ENCODE assay signal across 10 cellular contexts in the genomic region with DNA sequence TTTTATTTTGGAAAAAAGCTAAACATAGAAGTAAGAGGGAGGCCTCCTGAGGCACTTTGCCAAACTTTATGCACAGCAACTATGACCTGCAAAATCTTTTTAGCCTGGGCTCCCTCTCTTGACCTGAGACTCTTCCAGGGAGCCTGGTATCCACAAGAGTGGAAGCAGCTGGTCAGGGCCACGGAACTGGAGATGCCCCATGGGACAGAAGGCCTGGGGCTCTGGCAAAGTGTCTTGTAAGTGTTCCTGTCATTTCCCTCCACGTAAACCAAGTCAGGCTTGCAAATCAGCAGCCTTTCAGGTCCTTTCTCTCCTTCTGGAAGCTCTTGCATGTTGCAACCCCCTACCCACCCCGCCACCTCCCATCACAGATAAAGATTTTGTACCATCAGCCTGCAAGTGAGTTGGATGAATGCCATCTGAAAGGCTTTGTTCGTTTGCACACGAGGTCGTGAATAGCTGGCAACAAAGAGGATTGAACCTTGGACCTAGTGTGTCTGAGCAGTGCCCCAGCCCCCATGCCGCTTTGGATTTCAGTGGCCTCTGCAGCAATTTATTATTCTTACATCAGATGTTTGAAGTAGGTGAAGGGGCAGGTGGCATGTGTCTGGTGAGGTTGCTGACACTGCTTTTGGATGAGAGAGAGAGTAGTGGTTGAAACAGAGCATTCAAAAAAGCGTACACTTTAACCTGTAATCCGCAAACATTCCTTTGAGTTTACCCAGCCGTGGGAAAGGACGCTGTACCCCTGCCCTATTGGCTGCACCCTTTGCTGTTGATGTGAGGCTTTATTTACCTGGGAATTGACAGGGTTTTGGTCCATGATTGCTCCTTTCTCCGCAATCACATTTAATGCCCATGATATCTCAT.
DNase-seq lines count a peak whose midpoint lies in the region; ATAC-seq, FAIRE-seq and TF ChIP-seq lines count a peak whose summit lies in the region.
"Had no signal": no experiment of that assay in that cellular context is flagged by ENCODE, and none has a peak within 500 bp of the region (broad histone marks: within the 10 kb centered on the region; RNA-seq: fewer than 3 reads in every experiment).

No MANE protein-coding gene starts in this region.

- no peak overlapping the region for H3K4me3 Mint-ChIP-seq in MCF 10A (ENCODE audit: unreplicated experiment)
- H3K4me3 Mint-ChIP-seq in activated naive CD4-positive, alpha-beta T cell treated with anti-CD3 and anti-CD28 coated beads, Interleukin-2, amount 10 ng/mL, durations not matched to agents 7 days and 5 days, result no peak overlapping the region

- BruUV-seq in MCF 10A (replicated peaks; lab: Mats Ljungman, UMichigan), result no TSS peak

- H3K9me3 ChIP-seq in A549 (no peaks in the 10 kb centered on the region), left lung (no peaks in the 10 kb centered on the region)

- H3K4me1 Mint-ChIP-seq in MCF 10A (ENCODE audit: insufficient read depth, unreplicated experiment), result peaks cover 46% of the 10 kb centered on the region
- peaks cover 17% of the 10 kb centered on the region for H3K4me1 Mint-ChIP-seq in activated naive CD4-positive, alpha-beta T cell treated with anti-CD3 and anti-CD28 coated beads, Interleukin-2, amount 10 ng/mL, durations not matched to agents 7 days and 5 days

- H3K27me3 ChIP-seq in left lung, result no peaks in the 10 kb centered on the region

- ATAC-seq in A549, result no peak; a peak in 1 of 6 replicates
- ATAC-seq in left lung, result peak; percentile 8
- no peak for ATAC-seq in HG02798 (IDR thresholded peaks at IDR 0.05; ENCODE audit: poor library complexity, unreplicated experiment)

- TF ChIP-seq EP300 in A549 (IDR thresholded peaks at IDR 0.05), result no peak

- no peak for TF ChIP-seq CTCF in A549 (IDR thresholded peaks at IDR 0.05)
- TF ChIP-seq CTCF in left lung (IDR thresholded peaks at IDR 0.05), result no peak
- TF ChIP-seq CTCF in MCF 10A (IDR thresholded peaks at IDR 0.05; ENCODE audit: unreplicated experiment), result no peak
- no peak for TF ChIP-seq CTCF in foreskin fibroblast (IDR thresholded peaks at IDR 0.05; ENCODE audit: low read depth, low read length)

- FAIRE-seq in A549 (lab: Jason Lieb, UNC), result no peak

- WGBS in A549 (ENCODE audit: missing lambda C conversion rate), result 65% methylated on average over 12 of the region's 12 CpGs

- intact Hi-C loops in left lung (cut with DNase I), result no loop called here
- intact Hi-C loops in MCF 10A (cut with micrococcal nuclease), result no loop called here

- DNase-seq in A549 (ENCODE audit: low read depth in 1 of 2, low spot score in 1 of 2) (no peak), NCI-H1092 treated with DMSO at 0.1 percent for 48 hours (lab: John Stamatoyannopoulos, UW) (peak; percentile 81), SK-N-DZ (ENCODE audit: low spot score) (peak; percentile 45), left lung (no peak), MCF 10A (ENCODE audit: unreplicated experiment) (no peak), foreskin fibroblast (no peak)
- no peak for DNase-seq in activated naive CD4-positive, alpha-beta T cell treated with anti-CD3 and anti-CD28 coated beads, Interleukin-2, amount 10 ng/mL, durations not matched to agents 7 days and 5 days
- DNase-seq: activated naive CD4-positive, alpha-beta T cell treated with anti-CD3 and anti-CD28 coated beads, Interleukin-2, amount 50 U/mL, for 16 hours; left cardiac atrium had no signal

- CTCF ChIA-PET in A549 (lab: Yijun Ruan, JAX), result interaction anchor here (0.6 to 1.7 kb wide), 2 partner anchors 8 to 44 kb away, joined by 3 to 6 read pairs; no protein-coding TSS in a partner anchor
- CTCF ChIA-PET in MCF 10A (lab: Yijun Ruan, JAX), result interaction anchor here (0.5 to 0.6 kb wide), 3 partner anchors 8 to 134 kb away, joined by 3 to 4 read pairs (median 3); no protein-coding TSS in a partner anchor
- CTCF ChIA-PET in activated naive CD4-positive, alpha-beta T cell treated with anti-CD3 and anti-CD28 coated beads, Interleukin-2, amount 10 ng/mL, durations not matched to agents 7 days and 5 days (lab: Charles Lee), result no interaction called here

- H3K27ac Mint-ChIP-seq in MCF 10A (ENCODE audit: low read depth, unreplicated experiment), result no peak overlapping the region
- no peak overlapping the region for H3K27ac Mint-ChIP-seq in activated naive CD4-positive, alpha-beta T cell treated with anti-CD3 and anti-CD28 coated beads, Interleukin-2, amount 10 ng/mL, durations not matched to agents 7 days and 5 days

- H3K9me3 Mint-ChIP-seq in MCF 10A (ENCODE audit: unreplicated experiment), result no peaks in the 10 kb centered on the region
- no peaks in the 10 kb centered on the region for H3K9me3 Mint-ChIP-seq in activated naive CD4-positive, alpha-beta T cell treated with anti-CD3 and anti-CD28 coated beads, Interleukin-2, amount 10 ng/mL, durations not matched to agents 7 days and 5 days

- POLR2A ChIA-PET in A549 (lab: Yijun Ruan, JAX) (no interaction called here), MCF 10A (lab: Yijun Ruan, JAX) (no interaction called here)

- peak overlapping the region; percentile 48 for H3K4me2 ChIP-seq in A549

- no peaks in the 10 kb centered on the region for H3K36me3 Mint-ChIP-seq in MCF 10A (ENCODE audit: insufficient read depth, unreplicated experiment)
- no peaks in the 10 kb centered on the region for H3K36me3 Mint-ChIP-seq in activated naive CD4-positive, alpha-beta T cell treated with anti-CD3 and anti-CD28 coated beads, Interleukin-2, amount 10 ng/mL, durations not matched to agents 7 days and 5 days

- H3K36me3 ChIP-seq in left lung, result no peaks in the 10 kb centered on the region

- no peak for TF ChIP-seq RAD21 in A549 (conservative IDR thresholded peaks at IDR 0.05 in 1 of 2, IDR thresholded peaks at IDR 0.05 in 1 of 2)

- H3K4me1 ChIP-seq in A549, result peaks cover 30% of the 10 kb centered on the region
- H3K4me1 ChIP-seq in left lung, result peaks cover 19 to 59% of the 10 kb centered on the region in 2 donors

- H3K27me3 Mint-ChIP-seq in MCF 10A (ENCODE audit: insufficient read depth, unreplicated experiment), result no peaks in the 10 kb centered on the region
- H3K27me3 Mint-ChIP-seq in activated naive CD4-positive, alpha-beta T cell treated with anti-CD3 and anti-CD28 coated beads, Interleukin-2, amount 10 ng/mL, durations not matched to agents 7 days and 5 days, result no peaks in the 10 kb centered on the region

- H3K27ac ChIP-seq in A549 (peak overlapping the region; percentile 24 to 29; a peak in 3 of 6 replicates), left lung (no peak overlapping the region)

- no peak for TF ChIP-seq POLR2A in A549 (IDR thresholded peaks at IDR 0.05; ENCODE audit: low read length)

- no peak overlapping the region for H3K4me3 ChIP-seq in A549
- H3K4me3 ChIP-seq in left lung, result no peak overlapping the region
- H3K4me3 ChIP-seq in foreskin fibroblast (ENCODE audit: low read depth in 1 of 2, low read length in 2 of 2), result no peak overlapping the region

TF ChIP-seq in A549, 52 proteins besides CTCF, POLR2A, EP300 and RAD21 (continues in another document):
- TF ChIP-seq BHLHE40 (IDR thresholded peaks at IDR 0.05; ENCODE audit: low read depth, low read length) (no peak), CBX8 (IDR thresholded peaks at IDR 0.05) (no peak), HOXB13 (CRISPR knock-in tag; IDR thresholded peaks at IDR 0.05; ENCODE audit: low read depth) (no peak), MAZ (IDR thresholded peaks at IDR 0.05; ENCODE audit: borderline replicate concordance, low read depth, low read length) (no peak), CHD4 (IDR thresholded peaks at IDR 0.05; ENCODE audit: borderline replicate concordance) (no peak), POLR2AphosphoS2 (conservative IDR thresholded peaks at IDR 0.05; ENCODE audit: low read length) (no peak), MAFK (IDR thresholded peaks at IDR 0.05; ENCODE audit: partially characterized antibody) (no peak), SMC3 (IDR thresholded peaks at IDR 0.05) (no peak), JUN (IDR thresholded peaks at IDR 0.05) (no peak), CHD2 (IDR thresholded peaks at IDR 0.05; ENCODE audit: low read length, partially characterized antibody) (no peak)
- TF ChIP-seq, protein P1, sequence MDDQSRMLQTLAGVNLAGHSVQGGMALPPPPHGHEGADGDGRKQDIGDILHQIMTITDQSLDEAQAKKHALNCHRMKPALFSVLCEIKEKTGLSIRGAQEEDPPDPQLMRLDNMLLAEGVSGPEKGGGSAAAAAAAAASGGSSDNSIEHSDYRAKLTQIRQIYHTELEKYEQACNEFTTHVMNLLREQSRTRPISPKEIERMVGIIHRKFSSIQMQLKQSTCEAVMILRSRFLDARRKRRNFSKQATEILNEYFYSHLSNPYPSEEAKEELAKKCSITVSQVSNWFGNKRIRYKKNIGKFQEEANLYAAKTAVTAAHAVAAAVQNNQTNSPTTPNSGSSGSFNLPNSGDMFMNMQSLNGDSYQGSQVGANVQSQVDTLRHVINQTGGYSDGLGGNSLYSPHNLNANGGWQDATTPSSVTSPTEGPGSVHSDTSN (IDR thresholded peaks at IDR 0.05), result no peak
- TF ChIP-seq, protein P2, sequence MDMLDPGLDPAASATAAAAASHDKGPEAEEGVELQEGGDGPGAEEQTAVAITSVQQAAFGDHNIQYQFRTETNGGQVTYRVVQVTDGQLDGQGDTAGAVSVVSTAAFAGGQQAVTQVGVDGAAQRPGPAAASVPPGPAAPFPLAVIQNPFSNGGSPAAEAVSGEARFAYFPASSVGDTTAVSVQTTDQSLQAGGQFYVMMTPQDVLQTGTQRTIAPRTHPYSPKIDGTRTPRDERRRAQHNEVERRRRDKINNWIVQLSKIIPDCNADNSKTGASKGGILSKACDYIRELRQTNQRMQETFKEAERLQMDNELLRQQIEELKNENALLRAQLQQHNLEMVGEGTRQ (IDR thresholded peaks at IDR 0.05), result no peak
- TF ChIP-seq, protein P3, sequence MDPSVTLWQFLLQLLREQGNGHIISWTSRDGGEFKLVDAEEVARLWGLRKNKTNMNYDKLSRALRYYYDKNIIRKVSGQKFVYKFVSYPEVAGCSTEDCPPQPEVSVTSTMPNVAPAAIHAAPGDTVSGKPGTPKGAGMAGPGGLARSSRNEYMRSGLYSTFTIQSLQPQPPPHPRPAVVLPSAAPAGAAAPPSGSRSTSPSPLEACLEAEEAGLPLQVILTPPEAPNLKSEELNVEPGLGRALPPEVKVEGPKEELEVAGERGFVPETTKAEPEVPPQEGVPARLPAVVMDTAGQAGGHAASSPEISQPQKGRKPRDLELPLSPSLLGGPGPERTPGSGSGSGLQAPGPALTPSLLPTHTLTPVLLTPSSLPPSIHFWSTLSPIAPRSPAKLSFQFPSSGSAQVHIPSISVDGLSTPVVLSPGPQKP (IDR thresholded peaks at IDR 0.05; ENCODE audit: low read depth, low read length), result no peak
- TF ChIP-seq, protein P4, sequence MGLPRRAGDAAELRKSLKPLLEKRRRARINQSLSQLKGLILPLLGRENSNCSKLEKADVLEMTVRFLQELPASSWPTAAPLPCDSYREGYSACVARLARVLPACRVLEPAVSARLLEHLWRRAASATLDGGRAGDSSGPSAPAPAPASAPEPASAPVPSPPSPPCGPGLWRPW (IDR thresholded peaks at IDR 0.05), result no peak

Comparison
In these comparisons a context has a peak if more than half of its experiments do, and no peak if none do; other contexts are left out.
1. DNase-seq: peak in NCI-H1092 treated with DMSO at 0.1 percent for 48 hours (single experiment) and SK-N-DZ (single experiment); none in A549 (0 of 2), left lung (0 of 2), MCF 10A (single experiment), foreskin fibroblast (0 of 2) and activated naive CD4-positive, alpha-beta T cell treated with anti-CD3 and anti-CD28 coated beads, Interleukin-2, amount 10 ng/mL, durations not matched to agents 7 days and 5 days (single experiment).
2. H3K27ac ChIP-seq: peak in A549 (2 of 2); none in left lung (0 of 2).